8 cellular contexts compared by ENCODE assay signal in genomic region chr11:63915961-63916836, GRCh38. TPM values are rescaled to one million over a fixed set of nuclear protein-coding genes. Genes with fewer than 3 reads are reported as not detected.
DNase-seq lines count a peak whose midpoint lies in the region; ATAC-seq and TF ChIP-seq lines count a peak whose summit lies in the region.

No MANE protein-coding gene starts in this region.

- peaks cover 33% of the 10 kb centered on the region for H3K4me1 ChIP-seq in CD4-positive, CD25-positive, alpha-beta regulatory T cell (ENCODE audit: control insufficient read depth, insufficient read depth, low read length, poor library complexity, severe bottlenecking)
- H3K4me1 ChIP-seq in PC-9 (replicated peaks; ENCODE audit: insufficient read depth): peaks cover 42% of the 10 kb centered on the region

- H3F3A ChIP-seq in PC-9 (ENCODE audit: insufficient read depth, low read depth): peaks cover 32% of the 10 kb centered on the region

- no peak for DNase-seq in CD4-positive, CD25-positive, alpha-beta regulatory T cell
- DNase-seq in HEK293T (ENCODE audit: extremely low spot score) (peak; percentile 82), PC-9 (peak in 1 of 2 experiments; percentile 54), MCF 10A (ENCODE audit: unreplicated experiment) (no peak), kidney epithelial cell (ENCODE audit: low read depth) (no peak), NCI-H446 treated with DMSO at 0.1 percent for 48 hours (lab: John Stamatoyannopoulos, UW) (no peak), COLO829 (ENCODE audit: low spot score) (no peak)

- peak; percentile 59 for TF ChIP-seq CTCF in PC-9 (conservative IDR thresholded peaks at IDR 0.05)
- no peak for TF ChIP-seq CTCF in MCF 10A (IDR thresholded peaks at IDR 0.05; ENCODE audit: unreplicated experiment)
- TF ChIP-seq CTCF in kidney epithelial cell (IDR thresholded peaks at IDR 0.05; ENCODE audit: insufficient read depth, low read length, poor library complexity, severe bottlenecking): peak; percentile 75

- no peaks in the 10 kb centered on the region for H3K79me2 ChIP-seq in PC-9 (ENCODE audit: low read depth)

- H3K27me3 Mint-ChIP-seq in CD4-positive, CD25-positive, alpha-beta regulatory T cell: peaks cover 20% of the 10 kb centered on the region
- H3K27me3 Mint-ChIP-seq in MCF 10A (ENCODE audit: insufficient read depth, unreplicated experiment): no peaks in the 10 kb centered on the region
- H3K27me3 Mint-ChIP-seq in stimulated activated naive CD8-positive, alpha-beta T cell treated with anti-CD3 and anti-CD28 coated beads, Interleukin-15, Interleukin-2, amounts not matched to agents 100 ng/mL and 50 ng/mL, for 24 hours: no peaks in the 10 kb centered on the region

- no peaks in the 10 kb centered on the region for H3K9me2 ChIP-seq in PC-9 (ENCODE audit: insufficient read depth)

- peak overlapping the region in 1 of 3 donors; percentile 14 for H3K27ac Mint-ChIP-seq in CD4-positive, CD25-positive, alpha-beta regulatory T cell
- H3K27ac Mint-ChIP-seq in MCF 10A (ENCODE audit: low read depth, unreplicated experiment): no peak overlapping the region
- no peak overlapping the region for H3K27ac Mint-ChIP-seq in stimulated activated naive CD8-positive, alpha-beta T cell treated with anti-CD3 and anti-CD28 coated beads, Interleukin-15, Interleukin-2, amounts not matched to agents 100 ng/mL and 50 ng/mL, for 24 hours

- POLR2A ChIA-PET in HEK293T (lab: Yijun Ruan, JAX) (interaction anchor here (1.0 to 2.6 kb wide), 7 partner anchors 11 to 150 kb away, joined by 3 to 11 read pairs (median 4); partner anchors contain the start of gene MARK2), PC-9 (lab: Charles Lee; ENCODE audit: unreplicated experiment) (no interaction called here), MCF 10A (lab: Yijun Ruan, JAX) (no interaction called here)

- BruUV-seq in PC-9 (replicated peaks; lab: Mats Ljungman, UMichigan) (no TSS peak), MCF 10A (replicated peaks; lab: Mats Ljungman, UMichigan) (no TSS peak)

- H3K36me3 ChIP-seq in CD4-positive, CD25-positive, alpha-beta regulatory T cell (ENCODE audit: control insufficient read depth, insufficient read depth, low read length): no peaks in the 10 kb centered on the region
- no peaks in the 10 kb centered on the region for H3K36me3 ChIP-seq in PC-9 (ENCODE audit: low read depth)
- H3K36me3 ChIP-seq in kidney epithelial cell (ENCODE audit: control insufficient read depth, insufficient read depth, low read length): peaks cover 1% of the 10 kb centered on the region

- peaks cover 0 to 22% (median 10%) of the 10 kb centered on the region in 4 donors for H3K4me1 Mint-ChIP-seq in CD4-positive, CD25-positive, alpha-beta regulatory T cell
- H3K4me1 Mint-ChIP-seq in MCF 10A (ENCODE audit: insufficient read depth, unreplicated experiment): peaks cover 6% of the 10 kb centered on the region
- peaks cover 12% of the 10 kb centered on the region for H3K4me1 Mint-ChIP-seq in stimulated activated naive CD8-positive, alpha-beta T cell treated with anti-CD3 and anti-CD28 coated beads, Interleukin-15, Interleukin-2, amounts not matched to agents 100 ng/mL and 50 ng/mL, for 24 hours (ENCODE audit: low read depth)

- intact Hi-C loops in PC-9 (cut with micrococcal nuclease; ENCODE audit: unreplicated experiment) (loop anchor here (5.0 kb wide), 1 partner anchor 44 kb away; no protein-coding TSS in a partner anchor), MCF 10A (cut with micrococcal nuclease) (no loop called here)

- no peaks in the 10 kb centered on the region for H3K36me3 Mint-ChIP-seq in CD4-positive, CD25-positive, alpha-beta regulatory T cell
- H3K36me3 Mint-ChIP-seq in MCF 10A (ENCODE audit: insufficient read depth, unreplicated experiment): peaks cover 11% of the 10 kb centered on the region
- H3K36me3 Mint-ChIP-seq in stimulated activated naive CD8-positive, alpha-beta T cell treated with anti-CD3 and anti-CD28 coated beads, Interleukin-15, Interleukin-2, amounts not matched to agents 100 ng/mL and 50 ng/mL, for 24 hours (ENCODE audit: low read depth): no peaks in the 10 kb centered on the region

- H4K20me1 ChIP-seq in PC-9 (ENCODE audit: insufficient read depth): no peaks in the 10 kb centered on the region

- no peaks in the 10 kb centered on the region for H3K9me3 ChIP-seq in CD4-positive, CD25-positive, alpha-beta regulatory T cell (ENCODE audit: control insufficient read depth in 2 of 2, low read length in 2 of 2)
- H3K9me3 ChIP-seq in PC-9 (ENCODE audit: insufficient read depth, low read depth): no peaks in the 10 kb centered on the region

- H2AFZ ChIP-seq in PC-9: no peak overlapping the region

- H3K4me3 Mint-ChIP-seq in CD4-positive, CD25-positive, alpha-beta regulatory T cell: peak overlapping the region; percentile 41 to 85 (median 80)
- H3K4me3 Mint-ChIP-seq in MCF 10A (ENCODE audit: unreplicated experiment): peak overlapping the region; percentile 70
- H3K4me3 Mint-ChIP-seq in stimulated activated naive CD8-positive, alpha-beta T cell treated with anti-CD3 and anti-CD28 coated beads, Interleukin-15, Interleukin-2, amounts not matched to agents 100 ng/mL and 50 ng/mL, for 24 hours: peak overlapping the region; percentile 78

- CTCF ChIA-PET in HEK293T (lab: Yijun Ruan, JAX): interaction anchor here (1.4 kb wide), 1 partner anchor 18 kb away, joined by 6 read pairs; no protein-coding TSS in a partner anchor
- CTCF ChIA-PET in PC-9 (lab: Charles Lee): interaction anchor here (1.1 kb wide), 1 partner anchor 30 kb away, joined by 9 read pairs; no protein-coding TSS in a partner anchor
- CTCF ChIA-PET in MCF 10A (lab: Yijun Ruan, JAX): interaction anchor here (0.6 to 1.2 kb wide), 2 partner anchors 23 to 79 kb away, joined by 3 to 5 read pairs; partner anchors contain the start of gene NAA40

- H3K9me3 Mint-ChIP-seq in CD4-positive, CD25-positive, alpha-beta regulatory T cell: peaks cover 0 to 2% (median 0%) of the 10 kb centered on the region in 7 donors
- H3K9me3 Mint-ChIP-seq in MCF 10A (ENCODE audit: unreplicated experiment): no peaks in the 10 kb centered on the region
- H3K9me3 Mint-ChIP-seq in stimulated activated naive CD8-positive, alpha-beta T cell treated with anti-CD3 and anti-CD28 coated beads, Interleukin-15, Interleukin-2, amounts not matched to agents 100 ng/mL and 50 ng/mL, for 24 hours: no peaks in the 10 kb centered on the region

- no peak for ATAC-seq in CD4-positive, CD25-positive, alpha-beta regulatory T cell (ENCODE audit: low read depth in 2 of 2)

- peak overlapping the region; percentile 81 for H3K4me2 ChIP-seq in PC-9

- no peaks in the 10 kb centered on the region for H3K27me3 ChIP-seq in CD4-positive, CD25-positive, alpha-beta regulatory T cell (ENCODE audit: control insufficient read depth, insufficient read depth, low read length)
- H3K27me3 ChIP-seq in PC-9 (ENCODE audit: insufficient read depth, low read depth) (no peaks in the 10 kb centered on the region), kidney epithelial cell (ENCODE audit: control insufficient read depth, insufficient read depth, low read length) (peaks cover 1% of the 10 kb centered on the region)

- H3K27ac ChIP-seq in CD4-positive, CD25-positive, alpha-beta regulatory T cell (ENCODE audit: insufficient read depth, low read length, poor library complexity, severe bottlenecking): no peak overlapping the region
- no peak overlapping the region for H3K27ac ChIP-seq in PC-9

- no peak overlapping the region for H3K4me3 ChIP-seq in CD4-positive, CD25-positive, alpha-beta regulatory T cell (ENCODE audit: low read depth, low read length)
- H3K4me3 ChIP-seq in PC-9 (peak overlapping the region; percentile 56), kidney epithelial cell (ENCODE audit: low read depth, low read length) (peak overlapping the region; percentile 54)

TF ChIP-seq in HEK293T, 16 proteins besides CTCF, POLR2A, EP300 and RAD21:
- TF ChIP-seq BHLHE40 (IDR thresholded peaks at IDR 0.05; ENCODE audit: borderline replicate concordance) (no peak), HDGF (IDR thresholded peaks at IDR 0.05; ENCODE audit: borderline replicate concordance) (no peak), CTBP1 (IDR thresholded peaks at IDR 0.05; ENCODE audit: borderline replicate concordance) (no peak), ELF4 (IDR thresholded peaks at IDR 0.05) (no peak), LEF1 (IDR thresholded peaks at IDR 0.05; ENCODE audit: borderline replicate concordance) (no peak), L3MBTL2 (conservative IDR thresholded peaks at IDR 0.05) (no peak), ZNF384 (IDR thresholded peaks at IDR 0.05) (no peak), TARDBP (IDR thresholded peaks at IDR 0.05) (no peak), NFRKB (IDR thresholded peaks at IDR 0.05) (no peak), ARNT (IDR thresholded peaks at IDR 0.05) (no peak), SP1 (IDR thresholded peaks at IDR 0.05) (no peak), FOXM1 (IDR thresholded peaks at IDR 0.05; ENCODE audit: borderline replicate concordance) (no peak), FOXA1 (IDR thresholded peaks at IDR 0.05) (no peak), SUZ12 (IDR thresholded peaks at IDR 0.05) (no peak), FOXK2 (IDR thresholded peaks at IDR 0.05) (no peak)
- TF ChIP-seq, protein P1, sequence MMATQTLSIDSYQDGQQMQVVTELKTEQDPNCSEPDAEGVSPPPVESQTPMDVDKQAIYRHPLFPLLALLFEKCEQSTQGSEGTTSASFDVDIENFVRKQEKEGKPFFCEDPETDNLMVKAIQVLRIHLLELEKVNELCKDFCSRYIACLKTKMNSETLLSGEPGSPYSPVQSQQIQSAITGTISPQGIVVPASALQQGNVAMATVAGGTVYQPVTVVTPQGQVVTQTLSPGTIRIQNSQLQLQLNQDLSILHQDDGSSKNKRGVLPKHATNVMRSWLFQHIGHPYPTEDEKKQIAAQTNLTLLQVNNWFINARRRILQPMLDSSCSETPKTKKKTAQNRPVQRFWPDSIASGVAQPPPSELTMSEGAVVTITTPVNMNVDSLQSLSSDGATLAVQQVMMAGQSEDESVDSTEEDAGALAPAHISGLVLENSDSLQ (IDR thresholded peaks at IDR 0.05): no peak

RNA-seq across cellular contexts. Expression of gene RCOR2, which starts 0.8 kb away (rescaled TPM):
- not detected for total RNA-seq in CD4-positive, CD25-positive, alpha-beta regulatory T cell
- not detected for polyA plus RNA-seq in CD4-positive, CD25-positive, alpha-beta regulatory T cell
- total RNA-seq in PC-9 (2021): 3.4 and 5.2 TPM in 2 replicates
- total RNA-seq in MCF 10A (2022): 0.15 TPM in 1 of 2 replicates, not detected in the other
- total RNA-seq in kidney epithelial cell: 7.8 and 11.5 TPM in 2 replicates

RNA-seq across cellular contexts. Expression of gene NAA40, which starts 22.6 kb away (rescaled TPM):
- total RNA-seq in CD4-positive, CD25-positive, alpha-beta regulatory T cell: 18.7 TPM
- 1 to 10 TPM; 7.4 to 7.6 (median 7.5) TPM for polyA plus RNA-seq in CD4-positive, CD25-positive, alpha-beta regulatory T cell
- 47.4 and 50.4 TPM in 2 replicates for total RNA-seq in PC-9 (2021)
- 11.7 and 13.4 TPM in 2 replicates for total RNA-seq in MCF 10A (2022)
- 13.8 and 15.6 TPM in 2 replicates for total RNA-seq in kidney epithelial cell

RNA-seq across cellular contexts. Expression of gene COX8A, which starts 58.2 kb away (rescaled TPM):
- total RNA-seq in CD4-positive, CD25-positive, alpha-beta regulatory T cell: 124 TPM
- 100 to 1,000 TPM; 426 to 582 (median 526) TPM for polyA plus RNA-seq in CD4-positive, CD25-positive, alpha-beta regulatory T cell
- total RNA-seq in PC-9 (2021): 521 and 547 TPM in 2 replicates
- total RNA-seq in MCF 10A (2022): 461 and 466 TPM in 2 replicates
- 282 and 377 TPM in 2 replicates for total RNA-seq in kidney epithelial cell
